ENCODE assay signal across 17 cellular contexts in genomic region chr2:80525152-80525551, GRCh38.
A peak's percentile ranks its signal among the peaks of the same experiment; 100 is the strongest.
DNase-seq lines count a peak whose midpoint lies in the region; ATAC-seq and TF ChIP-seq lines count a peak whose summit lies in the region.
"Had no signal": no experiment of that assay in that cellular context is flagged by ENCODE, and none has a peak within 500 bp of the region (broad histone marks: within the 10 kb centered on the region; RNA-seq: fewer than 3 reads in every experiment).

No MANE protein-coding gene starts in this region.

- H3K27ac ChIP-seq in upper lobe of right lung: no peak overlapping the region

- H3K27me3 ChIP-seq in upper lobe of right lung: no peaks in the 10 kb centered on the region

- intact Hi-C loops in upper lobe of right lung (cut with DNase I): no loop called here

- H3K9me3 ChIP-seq in upper lobe of right lung: no peaks in the 10 kb centered on the region

- H3K36me3 ChIP-seq in upper lobe of right lung: no peaks in the 10 kb centered on the region

- no peak overlapping the region for H3K4me3 ChIP-seq in upper lobe of right lung

- no peaks in the 10 kb centered on the region for H3K4me1 ChIP-seq in upper lobe of right lung

- TF ChIP-seq CTCF in GM10266 (IDR thresholded peaks at IDR 0.05; ENCODE audit: control insufficient read depth, insufficient read depth, low read depth, missing control alignments) (no peak), upper lobe of right lung (IDR thresholded peaks at IDR 0.05) (no peak)

- peak; percentile 40 for DNase-seq in GM10266 (ENCODE audit: extremely low spot score)
- no peak for DNase-seq in NCI-H2081 (lab: John Stamatoyannopoulos, UW)
- no peak for DNase-seq in SK-N-DZ (ENCODE audit: low spot score)
- DNase-seq in activated naive CD4-positive, alpha-beta T cell treated with Interleukin-2 at 50 U/mL for 16 hours: no peak
- no peak for DNase-seq in upper lobe of right lung
- DNase-seq: activated effector memory CD4-positive, alpha-beta T cell treated with anti-CD3 and anti-CD28 coated beads, Interleukin-2, amount 50 U/mL, for 16 hours; CD8-positive, alpha-beta T cell; cortex of kidney; head of caudate nucleus; HFFc6; MV-4-11; NCI-H2171; posterior cingulate gyrus; substantia nigra had no signal

- ATAC-seq in GM19025 (IDR thresholded peaks at IDR 0.05; ENCODE audit: low read depth, unreplicated experiment) (peak; percentile 76), GM21786 (IDR thresholded peaks at IDR 0.05; ENCODE audit: unreplicated experiment) (peak; percentile 69), HG03175 (IDR thresholded peaks at IDR 0.05; ENCODE audit: unreplicated experiment) (peak; percentile 75), upper lobe of right lung (no peak)
- ATAC-seq: CD8-positive, alpha-beta T cell had no signal
